9 cellular contexts compared by ENCODE assay signal in genomic region chr3:105837143-105837740, GRCh38. TPM values are rescaled to one million over a fixed set of nuclear protein-coding genes. Genes with fewer than 3 reads are reported as not detected.
DNase-seq lines count a peak whose midpoint lies in the region; ATAC-seq and TF ChIP-seq lines count a peak whose summit lies in the region.
"Had no signal": no experiment of that assay in that cellular context is flagged by ENCODE, and none has a peak within 500 bp of the region (broad histone marks: within the 10 kb centered on the region; RNA-seq: fewer than 3 reads in every experiment).

No MANE protein-coding gene starts in this region.

- H3K9me3 Mint-ChIP-seq in activated T-cell treated with anti-CD3 and anti-CD28 coated beads, Interleukin-2, amount 50 U/mL, for 24 hours = no peaks in the 10 kb centered on the region

- H3K9me2 ChIP-seq in SU-DHL-6 (replicated peaks; ENCODE audit: insufficient read depth, low read length) = no peaks in the 10 kb centered on the region

- peak; percentile 85 for ATAC-seq in HG02884 (IDR thresholded peaks at IDR 0.05; ENCODE audit: unreplicated experiment)

- no peak for DNase-seq in activated T-cell treated with anti-CD3 and anti-CD28 coated beads, Interleukin-2, amount 50 U/mL, for 24 hours
- DNase-seq in activated T-cell treated with anti-CD3 and anti-CD28 coated beads for 4 hours (no peak), pons (ENCODE audit: low spot score) (peak; percentile 31), occipital lobe (lab: John Stamatoyannopoulos, UW) (no peak), posterior vena cava (ENCODE audit: low spot score) (no peak), DMS153 (lab: John Stamatoyannopoulos, UW) (no peak)

- peak overlapping the region; percentile 21 for H3K4me3 Mint-ChIP-seq in activated T-cell treated with anti-CD3 and anti-CD28 coated beads, Interleukin-2, amount 50 U/mL, for 24 hours

- H3K9ac ChIP-seq in SU-DHL-6 (ENCODE audit: low read length) = peak overlapping the region; percentile 45

- no peaks in the 10 kb centered on the region for H4K20me1 ChIP-seq in SU-DHL-6 (ENCODE audit: low read depth, low read length)

- H3K27me3 Mint-ChIP-seq in activated T-cell treated with anti-CD3 and anti-CD28 coated beads, Interleukin-2, amount 50 U/mL, for 24 hours = no peaks in the 10 kb centered on the region

- intact Hi-C loops in posterior vena cava (cut with DNase I) = no loop called here

- H3K79me2 ChIP-seq in SU-DHL-6 (ENCODE audit: insufficient read depth, low read length) = peaks cover 81% of the 10 kb centered on the region

- H3K36me3 Mint-ChIP-seq in activated T-cell treated with anti-CD3 and anti-CD28 coated beads, Interleukin-2, amount 50 U/mL, for 24 hours (ENCODE audit: low read depth) = peaks cover 86% of the 10 kb centered on the region

- no peak for TF ChIP-seq CTCF in SU-DHL-6 (IDR thresholded peaks at IDR 0.05; ENCODE audit: insufficient read depth, low read length, poor library complexity, severe bottlenecking)

- peaks cover 72% of the 10 kb centered on the region for H3K4me1 Mint-ChIP-seq in activated T-cell treated with anti-CD3 and anti-CD28 coated beads, Interleukin-2, amount 50 U/mL, for 24 hours (ENCODE audit: low read depth)

- H3K4me3 ChIP-seq in SU-DHL-6 (ENCODE audit: insufficient read depth, low read length, poor library complexity, severe bottlenecking) = peak overlapping the region; percentile 40
- H3K4me3 ChIP-seq: SK-N-MC had no signal

- peak overlapping the region; percentile 90 for H3K27ac Mint-ChIP-seq in activated T-cell treated with anti-CD3 and anti-CD28 coated beads, Interleukin-2, amount 50 U/mL, for 24 hours

- H3K27me3 ChIP-seq in SU-DHL-6 (ENCODE audit: low read length) = no peaks in the 10 kb centered on the region

- H3F3A ChIP-seq in SU-DHL-6 (ENCODE audit: insufficient read depth) = peaks cover 77% of the 10 kb centered on the region

- H3K4me2 ChIP-seq in SU-DHL-6 (ENCODE audit: low read depth, low read length, poor library complexity, severe bottlenecking) = peak overlapping the region; percentile 55

- peak overlapping the region; percentile 95 for H3K27ac ChIP-seq in SU-DHL-6 (ENCODE audit: low read depth, low read length)
- H3K27ac ChIP-seq: SK-N-MC had no signal

- no peak overlapping the region for H2AFZ ChIP-seq in SU-DHL-6 (ENCODE audit: low read depth, low read length, severe bottlenecking)

- no peaks in the 10 kb centered on the region for H3K9me3 ChIP-seq in SU-DHL-6 (ENCODE audit: insufficient read depth, low read length)

- peaks cover 5% of the 10 kb centered on the region; the same call in 1 of the 2 replicates for H3K36me3 ChIP-seq in SU-DHL-6 (ENCODE audit: low read length)

RNA-seq across cellular contexts. Expression of gene CBLB, which starts 31.6 kb away (rescaled TPM):
- total RNA-seq in occipital lobe (59.6 TPM), posterior vena cava (100 to 1,000 TPM; 112 to 141 TPM)
